Comparison of ENCODE assay signal across 18 cellular contexts in genomic region chr7:129670636-129671035, GRCh38.
"Had no signal": no experiment of that assay in that cellular context is flagged by ENCODE, and none has a peak within 500 bp of the region (broad histone marks: within the 10 kb centered on the region; RNA-seq: fewer than 3 reads in every experiment).

No MANE protein-coding gene starts in this region.

- ATAC-seq: activated CD4-positive, CD25-positive, alpha-beta regulatory T cell treated with anti-CD3 and anti-CD28 coated beads, Interleukin-2, amount 50 U/mL, for 24 hours; foreskin keratinocyte; heart left ventricle; natural killer cell treated with Interleukin-12 subunit alpha and Interleukin-12 subunit beta and Interleukin-15 and Interleukin-18, amount 100 ng/mL, for 72 hours; right lobe of liver; stimulated activated effector memory CD8-positive, alpha-beta T cell treated with anti-CD3 and anti-CD28 coated beads, Interleukin-12 subunit alpha, Interleukin-12 subunit beta, amount 100 ng/mL, for 72 hours had no signal

- H3K4me3 ChIP-seq: coronary artery, heart left ventricle, left ventricle myocardium inferior, right lobe of liver, tibial artery, uterus had no signal

- DNase-seq: activated naive CD4-positive, alpha-beta T cell treated with anti-CD3 and anti-CD28 coated beads, Interleukin-2, amount 50 U/mL, for 16 hours; activated T-cell treated with anti-CD3 and anti-CD28 coated beads, Interleukin-2, amount 50 U/mL, for 1 hour; amniotic stem cell; caudate nucleus; effector memory CD4-positive, alpha-beta T cell; foreskin keratinocyte; heart left ventricle; islet precursor cell; left ventricle myocardium inferior; nucleus accumbens; right lobe of liver; T-helper 2 cell; tibial artery; uterus had no signal
